Comparison of ENCODE assay signal across 28 cellular contexts in genomic region chr13:110272227-110272626, GRCh38. TPM values are rescaled to one million over a fixed set of nuclear protein-coding genes. Genes with fewer than 3 reads are reported as not detected.
DNase-seq lines count a peak whose midpoint lies in the region; ATAC-seq and TF ChIP-seq lines count a peak whose summit lies in the region.
"Had no signal": no experiment of that assay in that cellular context is flagged by ENCODE, and none has a peak within 500 bp of the region (broad histone marks: within the 10 kb centered on the region; RNA-seq: fewer than 3 reads in every experiment).

No MANE protein-coding gene starts in this region.

- WGBS in smooth muscle cell (ENCODE audit: low lambda C conversion rate): 98% methylated on average over 5 of the region's 5 CpGs

- no peaks in the 10 kb centered on the region for H3K9me3 Mint-ChIP-seq in activated CD4-positive, alpha-beta memory T cell treated with anti-CD3 and anti-CD28 coated beads for 36 hours
- H3K9me3 Mint-ChIP-seq in activated CD4-positive, alpha-beta memory T cell treated with anti-CD3 and anti-CD28 coated beads, Interleukin-2, amount 10 ng/mL, durations not matched to agents 7 days and 5 days: no peaks in the 10 kb centered on the region
- H3K9me3 Mint-ChIP-seq in activated T-helper 17 cell treated with anti-CD3 and anti-CD28 coated beads, Interleukin-2, amount 50 U/mL, for 72 hours: no peaks in the 10 kb centered on the region
- no peaks in the 10 kb centered on the region for H3K9me3 Mint-ChIP-seq in MCF 10A (ENCODE audit: unreplicated experiment)
- H3K9me3 Mint-ChIP-seq: CD14-positive monocyte; CD8-positive, alpha-beta memory T cell had no signal

- no peaks in the 10 kb centered on the region for H3K27me3 ChIP-seq in smooth muscle cell (ENCODE audit: low read depth)

- peaks cover 100% of the 10 kb centered on the region for H3K79me2 ChIP-seq in smooth muscle cell (ENCODE audit: low read depth)

- no peak overlapping the region for H2AFZ ChIP-seq in smooth muscle cell (ENCODE audit: low read depth)

- H4K20me1 ChIP-seq in smooth muscle cell (ENCODE audit: low read depth): peaks cover 100% of the 10 kb centered on the region

- ATAC-seq in activated T-helper 17 cell treated with anti-CD3 and anti-CD28 coated beads, Interleukin-2, amount 50 U/mL, for 72 hours (replicated peaks): peak; percentile 34
- no peak for ATAC-seq in HG02973 (IDR thresholded peaks at IDR 0.05; ENCODE audit: unreplicated experiment)
- ATAC-seq: GM12878 had no signal

- no peak overlapping the region for H3K27ac Mint-ChIP-seq in activated CD4-positive, alpha-beta memory T cell treated with anti-CD3 and anti-CD28 coated beads for 36 hours
- H3K27ac Mint-ChIP-seq in activated CD4-positive, alpha-beta memory T cell treated with anti-CD3 and anti-CD28 coated beads, Interleukin-2, amount 10 ng/mL, durations not matched to agents 7 days and 5 days: no peak overlapping the region
- H3K27ac Mint-ChIP-seq in activated T-helper 17 cell treated with anti-CD3 and anti-CD28 coated beads, Interleukin-2, amount 50 U/mL, for 72 hours: no peak overlapping the region
- no peak overlapping the region for H3K27ac Mint-ChIP-seq in MCF 10A (ENCODE audit: low read depth, unreplicated experiment)
- H3K27ac Mint-ChIP-seq: CD14-positive monocyte; CD8-positive, alpha-beta memory T cell had no signal

- no TSS peak for BruUV-seq in MCF 10A (replicated peaks; lab: Mats Ljungman, UMichigan)

- H3K9ac ChIP-seq in smooth muscle cell (ENCODE audit: low read depth): no peak overlapping the region

- H3K9me3 ChIP-seq in smooth muscle cell (replicated peaks; ENCODE audit: low read depth): no peaks in the 10 kb centered on the region
- H3K9me3 ChIP-seq: BE2C had no signal

- peaks cover 74% of the 10 kb centered on the region for H3F3A ChIP-seq in smooth muscle cell (ENCODE audit: low read depth)

- H3K36me3 Mint-ChIP-seq in activated CD4-positive, alpha-beta memory T cell treated with anti-CD3 and anti-CD28 coated beads for 36 hours: no peaks in the 10 kb centered on the region
- no peaks in the 10 kb centered on the region for H3K36me3 Mint-ChIP-seq in activated CD4-positive, alpha-beta memory T cell treated with anti-CD3 and anti-CD28 coated beads, Interleukin-2, amount 10 ng/mL, durations not matched to agents 7 days and 5 days (ENCODE audit: low read depth)
- H3K36me3 Mint-ChIP-seq in activated T-helper 17 cell treated with anti-CD3 and anti-CD28 coated beads, Interleukin-2, amount 50 U/mL, for 72 hours (ENCODE audit: low read depth): no peaks in the 10 kb centered on the region
- H3K36me3 Mint-ChIP-seq in MCF 10A (ENCODE audit: insufficient read depth, unreplicated experiment): no peaks in the 10 kb centered on the region
- H3K36me3 Mint-ChIP-seq: CD14-positive monocyte; CD8-positive, alpha-beta memory T cell had no signal

- peaks cover 4% of the 10 kb centered on the region for H3K36me3 ChIP-seq in smooth muscle cell (ENCODE audit: low read depth)
- H3K36me3 ChIP-seq: BE2C had no signal

- DNase-seq in activated CD4-positive, alpha-beta memory T cell treated with anti-CD3 and anti-CD28 coated beads for 36 hours: peak; percentile 20
- DNase-seq in activated CD4-positive, alpha-beta memory T cell treated with anti-CD3 and anti-CD28 coated beads, Interleukin-2, amount 10 ng/mL, durations not matched to agents 7 days and 5 days: no peak
- DNase-seq in islet precursor cell: peak; percentile 14
- no peak for DNase-seq in smooth muscle cell (lab: John Stamatoyannopoulos, UW; ENCODE audit: unreplicated experiment)
- DNase-seq in MCF 10A (ENCODE audit: unreplicated experiment): no peak
- no peak for DNase-seq in NCI-H2029 (lab: John Stamatoyannopoulos, UW)
- DNase-seq: ACHN; BE2C; CD8-positive, alpha-beta memory T cell; DMS 273 treated with DMSO at 0.1 percent for 48 hours; DMS79; EL; GDM1; HCEC 1CT; Kasumi-1; MV-4-11; NCI-H1105; NCI-H1436 treated with DMSO at 0.1 percent for 48 hours; NCI-H187 treated with DMSO at 0.1 percent for 48 hours; NCI-H2107; NCI-H446; NCI-H524 treated with DMSO at 0.1 percent for 48 hours; NCI-H774 had no signal

- no peak overlapping the region for H3K4me2 ChIP-seq in smooth muscle cell

- TF ChIP-seq CTCF in smooth muscle cell (IDR thresholded peaks at IDR 0.05; ENCODE audit: borderline replicate concordance, insufficient read depth, poor library complexity, severe bottlenecking) (no peak), MCF 10A (IDR thresholded peaks at IDR 0.05; ENCODE audit: unreplicated experiment) (no peak)

- CTCF ChIA-PET in activated CD4-positive, alpha-beta memory T cell treated with anti-CD3 and anti-CD28 coated beads for 36 hours (lab: Charles Lee): interaction anchor here (0.7 kb wide), 1 partner anchor 487 kb away, joined by 3 read pairs; no protein-coding TSS in a partner anchor
- CTCF ChIA-PET in activated CD4-positive, alpha-beta memory T cell treated with anti-CD3 and anti-CD28 coated beads, Interleukin-2, amount 10 ng/mL, durations not matched to agents 7 days and 5 days (lab: Charles Lee): no interaction called here
- CTCF ChIA-PET in MCF 10A (lab: Yijun Ruan, JAX): no interaction called here

- intact Hi-C loops in activated CD4-positive, alpha-beta memory T cell treated with anti-CD3 and anti-CD28 coated beads for 36 hours (cut with micrococcal nuclease): no loop called here
- intact Hi-C loops in MCF 10A (cut with micrococcal nuclease): no loop called here

- H3K4me1 ChIP-seq in smooth muscle cell (ENCODE audit: low read depth): peaks cover 12% of the 10 kb centered on the region
- H3K4me1 ChIP-seq: BE2C had no signal

- no peaks in the 10 kb centered on the region for H3K4me1 Mint-ChIP-seq in activated CD4-positive, alpha-beta memory T cell treated with anti-CD3 and anti-CD28 coated beads for 36 hours (ENCODE audit: low read depth)
- no peaks in the 10 kb centered on the region for H3K4me1 Mint-ChIP-seq in activated CD4-positive, alpha-beta memory T cell treated with anti-CD3 and anti-CD28 coated beads, Interleukin-2, amount 10 ng/mL, durations not matched to agents 7 days and 5 days
- H3K4me1 Mint-ChIP-seq in activated T-helper 17 cell treated with anti-CD3 and anti-CD28 coated beads, Interleukin-2, amount 50 U/mL, for 72 hours: no peaks in the 10 kb centered on the region
- no peaks in the 10 kb centered on the region for H3K4me1 Mint-ChIP-seq in MCF 10A (ENCODE audit: insufficient read depth, unreplicated experiment)
- H3K4me1 Mint-ChIP-seq: CD14-positive monocyte; CD8-positive, alpha-beta memory T cell had no signal

- H3K27me3 Mint-ChIP-seq in activated CD4-positive, alpha-beta memory T cell treated with anti-CD3 and anti-CD28 coated beads for 36 hours: peaks cover 3% of the 10 kb centered on the region
- peaks cover 4% of the 10 kb centered on the region for H3K27me3 Mint-ChIP-seq in activated CD4-positive, alpha-beta memory T cell treated with anti-CD3 and anti-CD28 coated beads, Interleukin-2, amount 10 ng/mL, durations not matched to agents 7 days and 5 days
- H3K27me3 Mint-ChIP-seq in activated T-helper 17 cell treated with anti-CD3 and anti-CD28 coated beads, Interleukin-2, amount 50 U/mL, for 72 hours: peaks cover 17% of the 10 kb centered on the region
- no peaks in the 10 kb centered on the region for H3K27me3 Mint-ChIP-seq in MCF 10A (ENCODE audit: insufficient read depth, unreplicated experiment)

- no peak overlapping the region for H3K4me3 Mint-ChIP-seq in activated CD4-positive, alpha-beta memory T cell treated with anti-CD3 and anti-CD28 coated beads for 36 hours
- H3K4me3 Mint-ChIP-seq in activated CD4-positive, alpha-beta memory T cell treated with anti-CD3 and anti-CD28 coated beads, Interleukin-2, amount 10 ng/mL, durations not matched to agents 7 days and 5 days: no peak overlapping the region
- H3K4me3 Mint-ChIP-seq in activated T-helper 17 cell treated with anti-CD3 and anti-CD28 coated beads, Interleukin-2, amount 50 U/mL, for 72 hours: no peak overlapping the region
- no peak overlapping the region for H3K4me3 Mint-ChIP-seq in MCF 10A (ENCODE audit: unreplicated experiment)
- H3K4me3 Mint-ChIP-seq: CD14-positive monocyte; CD8-positive, alpha-beta memory T cell had no signal

- H3K27ac ChIP-seq in smooth muscle cell (ENCODE audit: low read depth): peak overlapping the region; percentile 56
- H3K27ac ChIP-seq: 22Rv1 had no signal

- no peak overlapping the region for H3K4me3 ChIP-seq in smooth muscle cell
- H3K4me3 ChIP-seq: GM12878 had no signal

- POLR2A ChIA-PET in activated CD4-positive, alpha-beta memory T cell treated with anti-CD3 and anti-CD28 coated beads for 36 hours (lab: Charles Lee): no interaction called here
- POLR2A ChIA-PET in activated CD4-positive, alpha-beta memory T cell treated with anti-CD3 and anti-CD28 coated beads, Interleukin-2, amount 10 ng/mL, durations not matched to agents 7 days and 5 days (lab: Charles Lee): no interaction called here
- POLR2A ChIA-PET in MCF 10A (lab: Yijun Ruan, JAX): interaction anchor here (0.6 kb wide), 1 partner anchor 27 kb away, joined by 3 read pairs; no protein-coding TSS in a partner anchor

RNA-seq across cellular contexts. Expression of gene COL4A1, which starts 34.7 kb away (rescaled TPM):
- not detected for total RNA-seq in activated CD4-positive, alpha-beta memory T cell treated with anti-CD3 and anti-CD28 coated beads for 36 hours
- not detected for total RNA-seq in activated CD4-positive, alpha-beta memory T cell treated with anti-CD3 and anti-CD28 coated beads, Interleukin-2, amount 10 ng/mL, durations not matched to agents 7 days and 5 days
- total RNA-seq in activated T-helper 17 cell treated with anti-CD3 and anti-CD28 coated beads, Interleukin-2, amount 50 U/mL, for 72 hours: not detected
- 4,372 and 5,353 TPM in 2 replicates for total RNA-seq in smooth muscle cell
- 1,844 and 2,409 TPM in 2 replicates for polyA plus RNA-seq in smooth muscle cell
- total RNA-seq in MCF 10A (2022): 25.9 and 42.1 TPM in 2 replicates
- total RNA-seq: CD8-positive, alpha-beta memory T cell had no signal
- polyA plus RNA-seq: CD8-positive, alpha-beta memory T cell had no signal

RNA-seq across cellular contexts. Expression of gene COL4A2, which starts 34.9 kb away (rescaled TPM):
- not detected for total RNA-seq in activated CD4-positive, alpha-beta memory T cell treated with anti-CD3 and anti-CD28 coated beads for 36 hours
- total RNA-seq in activated CD4-positive, alpha-beta memory T cell treated with anti-CD3 and anti-CD28 coated beads, Interleukin-2, amount 10 ng/mL, durations not matched to agents 7 days and 5 days: not detected
- under 1 TPM in 1 of 2 donors, not detected in 1; 0.56 TPM for total RNA-seq in activated T-helper 17 cell treated with anti-CD3 and anti-CD28 coated beads, Interleukin-2, amount 50 U/mL, for 72 hours
- 1,456 and 1,535 TPM in 2 replicates for total RNA-seq in smooth muscle cell
- polyA plus RNA-seq in smooth muscle cell: 2,012 and 2,786 TPM in 2 replicates
- total RNA-seq in MCF 10A (2022): 54.6 and 66.0 TPM in 2 replicates
- total RNA-seq: CD8-positive, alpha-beta memory T cell had no signal
- polyA plus RNA-seq: CD14-positive monocyte; CD8-positive, alpha-beta memory T cell had no signal

Comparison
In these comparisons a context has a peak if more than half of its experiments do, and no peak if none do; other contexts are left out.
1. DNase-seq: peak in activated CD4-positive, alpha-beta memory T cell treated with anti-CD3 and anti-CD28 coated beads for 36 hours (single experiment) and islet precursor cell (single experiment); none in activated CD4-positive, alpha-beta memory T cell treated with anti-CD3 and anti-CD28 coated beads, Interleukin-2, amount 10 ng/mL, durations not matched to agents 7 days and 5 days (single experiment), smooth muscle cell (single experiment), MCF 10A (single experiment) and NCI-H2029 (single experiment).
2. RNA of gene COL4A1, which starts 34.7 kb away (total RNA-seq): 4,372 to 5,353 TPM in smooth muscle cell; 25.9 to 42.1 TPM in MCF 10A, not detected in activated T-helper 17 cell treated with anti-CD3 and anti-CD28 coated beads, Interleukin-2, amount 50 U/mL, for 72 hours, not detected in activated CD4-positive, alpha-beta memory T cell treated with anti-CD3 and anti-CD28 coated beads for 36 hours and not detected in activated CD4-positive, alpha-beta memory T cell treated with anti-CD3 and anti-CD28 coated beads, Interleukin-2, amount 10 ng/mL, durations not matched to agents 7 days and 5 days; every median in the first group is over 100 times any median in the second.
3. RNA of gene COL4A2, which starts 34.9 kb away (total RNA-seq): 1,456 to 1,535 TPM in smooth muscle cell and 54.6 to 66.0 TPM in MCF 10A; 0.56 TPM in activated T-helper 17 cell treated with anti-CD3 and anti-CD28 coated beads, Interleukin-2, amount 50 U/mL, for 72 hours, not detected in activated CD4-positive, alpha-beta memory T cell treated with anti-CD3 and anti-CD28 coated beads for 36 hours and not detected in activated CD4-positive, alpha-beta memory T cell treated with anti-CD3 and anti-CD28 coated beads, Interleukin-2, amount 10 ng/mL, durations not matched to agents 7 days and 5 days; every median in the first group is over 10 times any median in the second.